ENCODE assay signal across 7 cellular contexts in genomic region chr5:98929982-98930355, GRCh38. TPM values are rescaled to one million over a fixed set of nuclear protein-coding genes. Genes with fewer than 3 reads are reported as not detected.
DNase-seq lines count a peak whose midpoint lies in the region; ATAC-seq, FAIRE-seq and TF ChIP-seq lines count a peak whose summit lies in the region.

No MANE protein-coding gene starts in this region.

- CTCF ChIA-PET in HEK293 (lab: Yijun Ruan, JAX) = interaction anchor here (0.6 to 1.5 kb wide), 4 partner anchors 11 to 1693 kb away, joined by 3 to 5 read pairs (median 4); no protein-coding TSS in a partner anchor

- H3K4me3 Mint-ChIP-seq in glutamatergic neuron (ENCODE audit: unreplicated experiment) = peak overlapping the region; percentile 92

- POLR2A ChIA-PET in HEK293 (lab: Yijun Ruan, JAX) = interaction anchor here (0.9 to 3.2 kb wide), 6 partner anchors 8 to 102 kb away, joined by 3 to 16 read pairs (median 6); no protein-coding TSS in a partner anchor

- peaks cover 7 to 13% of the 10 kb centered on the region in 2 experiments for H3K36me3 ChIP-seq in HEK293 (ENCODE audit: control insufficient read depth in 2 of 2, insufficient read depth in 1 of 2, low read length in 2 of 2)
- H3K36me3 ChIP-seq in small intestine (ENCODE audit: control insufficient read depth in 2 of 2, insufficient read depth in 2 of 2, low read length in 2 of 2) = no peaks in the 10 kb centered on the region

- peak overlapping the region; percentile 98 for H3K27ac ChIP-seq in HEK293 (ENCODE audit: extremely low read depth, low read depth, low read length)
- H3K27ac ChIP-seq in VCaP = peak overlapping the region; percentile 99
- peak overlapping the region in 1 of 2 donors; percentile 83 for H3K27ac ChIP-seq in small intestine (ENCODE audit: low read depth in 1 of 2, low read length in 1 of 2)

- FAIRE-seq in small intestine (lab: Jason Lieb, UNC) = no peak

- H3K27me3 Mint-ChIP-seq in glutamatergic neuron (ENCODE audit: unreplicated experiment) = peaks cover 10% of the 10 kb centered on the region

- peaks cover 12% of the 10 kb centered on the region for H3K9me3 Mint-ChIP-seq in glutamatergic neuron (ENCODE audit: unreplicated experiment)

- peak overlapping the region; percentile 95 for H3K27ac Mint-ChIP-seq in glutamatergic neuron (ENCODE audit: unreplicated experiment)

- peak overlapping the region; percentile 99 for H3K4me3 ChIP-seq in HEK293 (ENCODE audit: low read depth, low read length)
- H3K4me3 ChIP-seq in small intestine (ENCODE audit: low read depth in 1 of 2, low read length in 2 of 2) = peak overlapping the region in 1 of 2 donors; percentile 88

- ATAC-seq in HG03521 (IDR thresholded peaks at IDR 0.05; ENCODE audit: unreplicated experiment) = no peak

- H3K36me3 Mint-ChIP-seq in glutamatergic neuron (ENCODE audit: unreplicated experiment) = no peaks in the 10 kb centered on the region

- WGBS in small intestine, 3 donors = 1 to 18% (median 9%) methylated on average over 10 of the region's 10 CpGs

- peaks cover 2% of the 10 kb centered on the region for H3K4me1 Mint-ChIP-seq in glutamatergic neuron (ENCODE audit: low read depth, unreplicated experiment)

- DNase-seq in glutamatergic neuron (no peak), small intestine (peak; percentile 56), ureter (ENCODE audit: low spot score) (no peak)
- no peak for DNase-seq in activated effector memory CD4-positive, alpha-beta T cell treated with Interleukin-2 at 50 U/mL for 16 hours

- H3K27me3 ChIP-seq in small intestine (ENCODE audit: control insufficient read depth in 2 of 2, insufficient read depth in 2 of 2, low read length in 2 of 2) = no peaks in the 10 kb centered on the region

- H3K4me1 ChIP-seq in HEK293 (ENCODE audit: control insufficient read depth, insufficient read depth, low read length) (0 out of 2 replicates have a peak, but pooled peaks cover 4% of the 10 kb centered on the region), small intestine (ENCODE audit: control insufficient read depth in 2 of 2, insufficient read depth in 1 of 2, low read depth in 1 of 2, low read length in 1 of 2) (no peaks in the 10 kb centered on the region)

- TF ChIP-seq CTCF in HEK293 (tag by site-specific recombination; IDR thresholded peaks at IDR 0.05) = no peak
- no peak for TF ChIP-seq CTCF in VCaP (conservative IDR thresholded peaks at IDR 0.05)
- no peak for TF ChIP-seq CTCF in glutamatergic neuron (IDR thresholded peaks at IDR 0.05; ENCODE audit: partially characterized antibody, unreplicated experiment)

- H3K9me3 ChIP-seq in HEK293 (ENCODE audit: control insufficient read depth, insufficient read depth, low read depth, low read length) (no peaks in the 10 kb centered on the region), small intestine (ENCODE audit: control insufficient read depth, low read depth) (no peaks in the 10 kb centered on the region)

TF ChIP-seq in HEK293, 187 proteins besides CTCF, POLR2A, EP300 and RAD21:
- TF ChIP-seq ZNF544 (tag by site-specific recombination; IDR thresholded peaks at IDR 0.05) (no peak), ZNF112 (tag by site-specific recombination; IDR thresholded peaks at IDR 0.05) (no peak), ZNF791 (tag by site-specific recombination; IDR thresholded peaks at IDR 0.05) (no peak), OSR2 (tag by site-specific recombination; IDR thresholded peaks at IDR 0.05) (no peak), ZSCAN4 (tag by site-specific recombination; IDR thresholded peaks at IDR 0.05) (no peak), ZNF433 (tag by site-specific recombination; IDR thresholded peaks at IDR 0.05; ENCODE audit: low read depth) (no peak)
- TF ChIP-seq, protein P1, sequence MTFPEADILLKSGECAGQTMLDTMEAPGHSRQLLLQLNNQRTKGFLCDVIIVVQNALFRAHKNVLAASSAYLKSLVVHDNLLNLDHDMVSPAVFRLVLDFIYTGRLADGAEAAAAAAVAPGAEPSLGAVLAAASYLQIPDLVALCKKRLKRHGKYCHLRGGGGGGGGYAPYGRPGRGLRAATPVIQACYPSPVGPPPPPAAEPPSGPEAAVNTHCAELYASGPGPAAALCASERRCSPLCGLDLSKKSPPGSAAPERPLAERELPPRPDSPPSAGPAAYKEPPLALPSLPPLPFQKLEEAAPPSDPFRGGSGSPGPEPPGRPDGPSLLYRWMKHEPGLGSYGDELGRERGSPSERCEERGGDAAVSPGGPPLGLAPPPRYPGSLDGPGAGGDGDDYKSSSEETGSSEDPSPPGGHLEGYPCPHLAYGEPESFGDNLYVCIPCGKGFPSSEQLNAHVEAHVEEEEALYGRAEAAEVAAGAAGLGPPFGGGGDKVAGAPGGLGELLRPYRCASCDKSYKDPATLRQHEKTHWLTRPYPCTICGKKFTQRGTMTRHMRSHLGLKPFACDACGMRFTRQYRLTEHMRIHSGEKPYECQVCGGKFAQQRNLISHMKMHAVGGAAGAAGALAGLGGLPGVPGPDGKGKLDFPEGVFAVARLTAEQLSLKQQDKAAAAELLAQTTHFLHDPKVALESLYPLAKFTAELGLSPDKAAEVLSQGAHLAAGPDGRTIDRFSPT (tag by site-specific recombination; IDR thresholded peaks at IDR 0.05) = no peak

RNA-seq across cellular contexts. Expression of gene CHD1, which starts 1.2 kb away (rescaled TPM):
- total RNA-seq in glutamatergic neuron (ENCODE audit: unreplicated experiment) (34.2 TPM), ureter (53.5 TPM)
- polyA plus RNA-seq in small intestine = 10 to 100 TPM; 10.6 to 23.5 (median 20.3) TPM
